Comparison of ENCODE assay signal across 30 cellular contexts in genomic region chr14:103999795-104000440, GRCh38. TPM values are rescaled to one million over a fixed set of nuclear protein-coding genes. Genes with fewer than 3 reads are reported as not detected.
"Had no signal": no experiment of that assay in that cellular context is flagged by ENCODE, and none has a peak within 500 bp of the region (broad histone marks: within the 10 kb centered on the region; RNA-seq: fewer than 3 reads in every experiment).

No MANE protein-coding gene starts in this region.

- H3K9me3 Mint-ChIP-seq: memory B cell; naive thymus-derived CD4-positive, alpha-beta T cell; natural killer cell treated with Interleukin-12 subunit alpha and Interleukin-12 subunit beta and Interleukin-15 and Interleukin-18, amount 100 ng/mL, for 72 hours; stimulated activated memory B cell treated with anti-CD40 and anti-IgM and Interleukin-4, amounts not matched to agents 10 μg/mL and 1 μg/mL and 100 μg/mL, for 72 hours; stimulated activated naive CD8-positive, alpha-beta T cell treated with anti-CD3 and anti-CD28 coated beads, Interleukin-15, amount 100 ng/mL, for 72 hours had no signal

- H3K36me3 ChIP-seq: heart right ventricle, pancreas, prostate gland, transverse colon, upper lobe of left lung had no signal

- H3K36me3 Mint-ChIP-seq: memory B cell; naive thymus-derived CD4-positive, alpha-beta T cell; natural killer cell treated with Interleukin-12 subunit alpha and Interleukin-12 subunit beta and Interleukin-15 and Interleukin-18, amount 100 ng/mL, for 72 hours; stimulated activated memory B cell treated with anti-CD40 and anti-IgM and Interleukin-4, amounts not matched to agents 10 μg/mL and 1 μg/mL and 100 μg/mL, for 72 hours had no signal

- H3K4me1 Mint-ChIP-seq: stimulated activated memory B cell treated with anti-CD40 and anti-IgM and Interleukin-4, amounts not matched to agents 10 μg/mL and 1 μg/mL and 100 μg/mL, for 72 hours; stimulated activated naive CD8-positive, alpha-beta T cell treated with anti-CD3 and anti-CD28 coated beads, Interleukin-15, amount 100 ng/mL, for 72 hours had no signal

- H3K27ac ChIP-seq: heart right ventricle, hepatocyte, pancreas, prostate gland, spleen, transverse colon, upper lobe of left lung had no signal

- H3K4me3 ChIP-seq: heart right ventricle, hepatocyte, lung, mucosa of descending colon, pancreas, prostate gland, spleen, transverse colon, upper lobe of left lung had no signal

- DNase-seq: heart right ventricle; islet precursor cell; midbrain; mucosa of descending colon; naive thymus-derived CD4-positive, alpha-beta T cell; pancreas; posterior cingulate gyrus; retina; right cardiac atrium; small intestine; spleen; stimulated activated CD4-positive, alpha-beta T cell treated with anti-CD3 and anti-CD28 coated beads, Interleukin-4, amount 100 ng/mL, for 24 hours; stimulated activated naive CD4-positive, alpha-beta T cell treated with Interleukin-2 at 50 U/mL for 16 hours; stimulated activated naive CD8-positive, alpha-beta T cell treated with anti-CD3 and anti-CD28 coated beads, Interleukin-15, amount 100 ng/mL, for 72 hours; substantia nigra; transverse colon; upper lobe of left lung had no signal

- H3K9me3 ChIP-seq: heart right ventricle, mucosa of descending colon, pancreas, prostate gland, spleen, transverse colon, upper lobe of left lung had no signal

- H3K4me1 ChIP-seq: heart right ventricle, pancreas, prostate gland, spleen, transverse colon, upper lobe of left lung had no signal

- H3K27me3 ChIP-seq: hepatocyte, pancreas, upper lobe of left lung had no signal

- H3K27ac Mint-ChIP-seq: memory B cell; naive thymus-derived CD4-positive, alpha-beta T cell; natural killer cell treated with Interleukin-12 subunit alpha and Interleukin-12 subunit beta and Interleukin-15 and Interleukin-18, amount 100 ng/mL, for 72 hours; stimulated activated memory B cell treated with anti-CD40 and anti-IgM and Interleukin-4, amounts not matched to agents 10 μg/mL and 1 μg/mL and 100 μg/mL, for 72 hours; stimulated activated naive CD8-positive, alpha-beta T cell treated with anti-CD3 and anti-CD28 coated beads, Interleukin-15, amount 100 ng/mL, for 72 hours had no signal

- H3K27me3 Mint-ChIP-seq: stimulated activated naive CD8-positive, alpha-beta T cell treated with anti-CD3 and anti-CD28 coated beads, Interleukin-15, amount 100 ng/mL, for 72 hours had no signal

- ATAC-seq: heart right ventricle; mucosa of descending colon; naive thymus-derived CD4-positive, alpha-beta T cell; natural killer cell treated with Interleukin-12 subunit alpha and Interleukin-12 subunit beta and Interleukin-15 and Interleukin-18, amount 100 ng/mL, for 72 hours; pancreas; right cardiac atrium; sciatic nerve; stimulated activated memory B cell treated with anti-CD40 and anti-IgM and Interleukin-4, amounts not matched to agents 10 μg/mL and 1 μg/mL and 100 μg/mL, for 72 hours; stimulated activated naive CD8-positive, alpha-beta T cell treated with anti-CD3 and anti-CD28 coated beads, Interleukin-15, amount 100 ng/mL, for 72 hours had no signal

- H3K4me3 Mint-ChIP-seq: memory B cell; naive thymus-derived CD4-positive, alpha-beta T cell; natural killer cell treated with Interleukin-12 subunit alpha and Interleukin-12 subunit beta and Interleukin-15 and Interleukin-18, amount 100 ng/mL, for 72 hours; stimulated activated memory B cell treated with anti-CD40 and anti-IgM and Interleukin-4, amounts not matched to agents 10 μg/mL and 1 μg/mL and 100 μg/mL, for 72 hours; stimulated activated naive CD8-positive, alpha-beta T cell treated with anti-CD3 and anti-CD28 coated beads, Interleukin-15, amount 100 ng/mL, for 72 hours had no signal

RNA-seq across cellular contexts. Expression of gene RD3L, which starts 57.6 kb away (rescaled TPM):
- total RNA-seq: hepatocyte; kidney epithelial cell; lung; mesenteric fat pad; mucosa of descending colon; myocyte; naive thymus-derived CD4-positive, alpha-beta T cell; natural killer cell treated with Interleukin-12 subunit alpha and Interleukin-12 subunit beta and Interleukin-15 and Interleukin-18, amount 100 ng/mL, for 72 hours; omental fat pad; pancreas; prostate gland; sciatic nerve; spleen; temporal lobe; transverse colon; upper lobe of left lung had no signal
- polyA plus RNA-seq: hepatocyte; naive thymus-derived CD4-positive, alpha-beta T cell; pancreas; small intestine; spleen; thymus had no signal
